ENCODE assay signal across 8 cellular contexts in genomic region chr17:55238197-55238930, GRCh38.
A peak's percentile ranks its signal among the peaks of the same experiment; 100 is the strongest.
DNase-seq lines count a peak whose midpoint lies in the region; ATAC-seq lines count a peak whose summit lies in the region.

No MANE protein-coding gene starts in this region.

- no peaks in the 10 kb centered on the region for H3K79me2 ChIP-seq in ACC112 (ENCODE audit: control insufficient read depth, insufficient read depth, low read length, unreplicated experiment)

- no peaks in the 10 kb centered on the region for H3K36me3 ChIP-seq in ACC112 (ENCODE audit: insufficient read depth, low read length)

- peak overlapping the region; percentile 79 for H3K4me3 ChIP-seq in ACC112 (ENCODE audit: low read depth, low read length)

- H2AFZ ChIP-seq in ACC112 (ENCODE audit: low read length, unreplicated experiment) = peak overlapping the region; percentile 79

- H3K27ac ChIP-seq in ACC112 (ENCODE audit: low read depth, low read length) = no peak overlapping the region

- no peaks in the 10 kb centered on the region for H3K4me1 ChIP-seq in ACC112 (ENCODE audit: control insufficient read depth, insufficient read depth, low read length, unreplicated experiment)

- DNase-seq in NCI-H2171 (lab: John Stamatoyannopoulos, UW) (peak; percentile 94), cerebellar cortex (ENCODE audit: low spot score) (peak; percentile 95), islet precursor cell (peak; percentile 97)
- DNase-seq in stimulated activated CD4-positive, alpha-beta T cell treated with anti-CD3 and anti-CD28 coated beads, Interleukin-12 subunit alpha, Interleukin-12 subunit beta, amount 100 ng/mL, for 4 hours = peak; percentile 86

- H3K27me3 ChIP-seq in ACC112 (ENCODE audit: insufficient read depth, low read length) = peaks cover 48% of the 10 kb centered on the region

- peak; percentile 78 for ATAC-seq in GM18870 (IDR thresholded peaks at IDR 0.05; ENCODE audit: unreplicated experiment)
- ATAC-seq in HG03103 (IDR thresholded peaks at IDR 0.05; ENCODE audit: low read depth, unreplicated experiment) = peak; percentile 90
- ATAC-seq in activated CD4-positive, CD25-positive, alpha-beta regulatory T cell treated with anti-CD3 and anti-CD28 coated beads, Interleukin-2, amount 50 U/mL, for 24 hours = peak; percentile 96 to 97
